Comparison of ENCODE assay signal across 8 cellular contexts in the genomic region with DNA sequence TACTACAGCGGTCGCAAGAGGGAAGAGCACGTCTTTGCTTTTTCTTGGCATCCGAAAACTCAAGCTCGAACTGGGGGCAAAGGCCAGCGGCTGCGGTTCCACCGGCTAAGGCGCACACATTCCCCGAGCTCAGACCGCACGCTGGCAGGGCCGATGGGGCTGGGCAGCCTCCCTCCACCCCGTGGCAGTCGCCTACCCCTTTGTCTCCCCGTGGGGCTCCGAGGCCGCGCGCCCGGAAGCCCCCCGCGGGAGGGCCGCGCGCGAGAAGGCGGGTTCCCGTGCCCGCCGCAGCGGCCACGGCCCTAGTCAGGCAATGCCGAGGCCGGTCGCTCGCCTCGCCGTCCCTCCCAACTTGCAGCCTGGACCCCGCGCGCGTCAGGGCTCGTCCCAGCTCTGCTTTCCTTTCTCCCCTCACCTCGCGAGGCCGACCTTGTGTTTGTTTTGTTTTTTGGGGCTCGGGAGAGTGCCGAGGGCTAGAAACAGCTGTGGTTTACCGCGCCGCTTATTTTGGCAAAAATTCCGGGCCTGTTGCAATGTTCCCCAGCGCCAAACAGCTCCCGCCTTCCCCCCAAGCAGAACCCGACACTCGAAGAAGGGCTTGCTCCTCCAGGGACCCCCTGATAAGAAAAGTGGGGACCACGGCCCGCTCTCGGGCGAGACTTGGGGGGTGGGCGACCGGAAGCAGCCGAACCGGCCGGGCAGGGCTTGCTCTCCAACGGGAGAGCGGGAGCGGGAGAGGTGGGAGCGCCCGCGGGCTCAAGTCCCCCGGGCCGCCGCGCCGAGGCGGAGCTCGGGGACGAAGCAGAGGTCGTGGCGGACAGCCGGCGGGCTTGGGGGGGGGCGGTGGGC. TPM values are rescaled to one million over a fixed set of nuclear protein-coding genes. Genes with fewer than 3 reads are reported as not detected.
DNase-seq lines count a peak whose midpoint lies in the region; ATAC-seq and TF ChIP-seq lines count a peak whose summit lies in the region.

No MANE protein-coding gene starts in this region.

- TF ChIP-seq RAD21 in liver (IDR thresholded peaks at IDR 0.05), result no peak

- peak overlapping the region; percentile 96 to 97 for H3K9ac ChIP-seq in liver (ENCODE audit: low read depth in 1 of 2, low read length in 2 of 2)

- intact Hi-C loops in dendritic cell treated with granulocyte-macrophage colony-stimulating factor and Interleukin-4, amounts not matched to agents 40 ng/mL and 50 ng/mL, for 4 days (cut with micrococcal nuclease), result loop anchor here (5.0 kb wide), 1 partner anchor 251 kb away; no protein-coding TSS in a partner anchor

- peak; percentile 2 for ATAC-seq in HG02623 (IDR thresholded peaks at IDR 0.05; ENCODE audit: unreplicated experiment)
- ATAC-seq in GM18517 (IDR thresholded peaks at IDR 0.05; ENCODE audit: unreplicated experiment), result no peak

- no peak for TF ChIP-seq CTCF in liver (IDR thresholded peaks at IDR 0.05; ENCODE audit: low read depth, low read length, missing input control)

- H3K9me3 ChIP-seq in liver (ENCODE audit: control insufficient read depth in 4 of 4, low read length in 3 of 4), result no peaks in the 10 kb centered on the region

- no peaks in the 10 kb centered on the region for H3K36me3 ChIP-seq in liver (ENCODE audit: control insufficient read depth in 4 of 4, insufficient read depth in 3 of 4, low read depth in 1 of 4, low read length in 3 of 4)

- DNase-seq in GM04504 (ENCODE audit: low read depth) (peak; percentile 61), NCI-H345 (lab: John Stamatoyannopoulos, UW) (peak; percentile 44)
- DNase-seq in activated CD4-positive, alpha-beta T cell treated with anti-CD3 and anti-CD28 coated beads, Interleukin-2, amount 50 U/mL, for 1 hour, result peak; percentile 35
- DNase-seq in stimulated activated CD4-positive, alpha-beta T cell treated with anti-CD3 and anti-CD28 coated beads, Interleukin-4, amount 100 ng/mL, for 4 hours, result peak; percentile 36 to 42

- peaks cover 1 to 24% (median 16%) of the 10 kb centered on the region in 4 donors for H3K4me1 ChIP-seq in liver (ENCODE audit: control insufficient read depth in 4 of 4, insufficient read depth in 4 of 4, low read length in 3 of 4)

- H3K27me3 ChIP-seq in liver (ENCODE audit: control insufficient read depth in 4 of 4, insufficient read depth in 4 of 4, low read length in 3 of 4), result no peaks in the 10 kb centered on the region

- no peaks in the 10 kb centered on the region for H3K9me3 Mint-ChIP-seq in dendritic cell treated with granulocyte-macrophage colony-stimulating factor and Interleukin-4, amounts not matched to agents 40 ng/mL and 50 ng/mL, for 4 days

- under 1% methylated on average over 85 of the region's 85 CpGs for WGBS in liver

- H3K4me3 ChIP-seq in liver (ENCODE audit: low read depth in 1 of 3, low read length in 3 of 3), result peak overlapping the region; percentile 68 to 98 (median 83)

- H3K27ac ChIP-seq in liver (ENCODE audit: low read depth in 1 of 2, low read length in 2 of 2), result peak overlapping the region; percentile 100

- H3K36me3 Mint-ChIP-seq in dendritic cell treated with granulocyte-macrophage colony-stimulating factor and Interleukin-4, amounts not matched to agents 40 ng/mL and 50 ng/mL, for 4 days (ENCODE audit: low read depth), result peaks cover 39% of the 10 kb centered on the region

- H3K27me3 Mint-ChIP-seq in dendritic cell treated with granulocyte-macrophage colony-stimulating factor and Interleukin-4, amounts not matched to agents 40 ng/mL and 50 ng/mL, for 4 days, result peaks cover 7% of the 10 kb centered on the region

- H3K4me3 Mint-ChIP-seq in dendritic cell treated with granulocyte-macrophage colony-stimulating factor and Interleukin-4, amounts not matched to agents 40 ng/mL and 50 ng/mL, for 4 days, result peak overlapping the region; percentile 93

- peaks cover 22% of the 10 kb centered on the region for H3K4me1 Mint-ChIP-seq in dendritic cell treated with granulocyte-macrophage colony-stimulating factor and Interleukin-4, amounts not matched to agents 40 ng/mL and 50 ng/mL, for 4 days (ENCODE audit: low read depth)

- peak overlapping the region; percentile 97 for H3K27ac Mint-ChIP-seq in dendritic cell treated with granulocyte-macrophage colony-stimulating factor and Interleukin-4, amounts not matched to agents 40 ng/mL and 50 ng/mL, for 4 days

TF ChIP-seq in liver, 16 proteins besides CTCF, POLR2A, EP300 and RAD21:
- TF ChIP-seq, protein P1, sequence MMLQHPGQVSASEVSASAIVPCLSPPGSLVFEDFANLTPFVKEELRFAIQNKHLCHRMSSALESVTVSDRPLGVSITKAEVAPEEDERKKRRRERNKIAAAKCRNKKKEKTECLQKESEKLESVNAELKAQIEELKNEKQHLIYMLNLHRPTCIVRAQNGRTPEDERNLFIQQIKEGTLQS (IDR thresholded peaks at IDR 0.05), result no peak
- TF ChIP-seq RXRA (IDR thresholded peaks at IDR 0.05) (peak in 1 of 2 donors; percentile 7), NR2F2 (IDR thresholded peaks at IDR 0.05) (peak; percentile 46), JUND (IDR thresholded peaks at IDR 0.05) (peak in 1 of 2 donors; percentile 12), SP1 (IDR thresholded peaks at IDR 0.05) (peak; percentile 35), TAF1 (conservative IDR thresholded peaks at IDR 0.05) (peak; percentile 50), HNF4A (conservative IDR thresholded peaks at IDR 0.05) (peak; percentile 62 to 66), YY1 (IDR thresholded peaks at IDR 0.05) (no peak)
- TF ChIP-seq, protein P2, sequence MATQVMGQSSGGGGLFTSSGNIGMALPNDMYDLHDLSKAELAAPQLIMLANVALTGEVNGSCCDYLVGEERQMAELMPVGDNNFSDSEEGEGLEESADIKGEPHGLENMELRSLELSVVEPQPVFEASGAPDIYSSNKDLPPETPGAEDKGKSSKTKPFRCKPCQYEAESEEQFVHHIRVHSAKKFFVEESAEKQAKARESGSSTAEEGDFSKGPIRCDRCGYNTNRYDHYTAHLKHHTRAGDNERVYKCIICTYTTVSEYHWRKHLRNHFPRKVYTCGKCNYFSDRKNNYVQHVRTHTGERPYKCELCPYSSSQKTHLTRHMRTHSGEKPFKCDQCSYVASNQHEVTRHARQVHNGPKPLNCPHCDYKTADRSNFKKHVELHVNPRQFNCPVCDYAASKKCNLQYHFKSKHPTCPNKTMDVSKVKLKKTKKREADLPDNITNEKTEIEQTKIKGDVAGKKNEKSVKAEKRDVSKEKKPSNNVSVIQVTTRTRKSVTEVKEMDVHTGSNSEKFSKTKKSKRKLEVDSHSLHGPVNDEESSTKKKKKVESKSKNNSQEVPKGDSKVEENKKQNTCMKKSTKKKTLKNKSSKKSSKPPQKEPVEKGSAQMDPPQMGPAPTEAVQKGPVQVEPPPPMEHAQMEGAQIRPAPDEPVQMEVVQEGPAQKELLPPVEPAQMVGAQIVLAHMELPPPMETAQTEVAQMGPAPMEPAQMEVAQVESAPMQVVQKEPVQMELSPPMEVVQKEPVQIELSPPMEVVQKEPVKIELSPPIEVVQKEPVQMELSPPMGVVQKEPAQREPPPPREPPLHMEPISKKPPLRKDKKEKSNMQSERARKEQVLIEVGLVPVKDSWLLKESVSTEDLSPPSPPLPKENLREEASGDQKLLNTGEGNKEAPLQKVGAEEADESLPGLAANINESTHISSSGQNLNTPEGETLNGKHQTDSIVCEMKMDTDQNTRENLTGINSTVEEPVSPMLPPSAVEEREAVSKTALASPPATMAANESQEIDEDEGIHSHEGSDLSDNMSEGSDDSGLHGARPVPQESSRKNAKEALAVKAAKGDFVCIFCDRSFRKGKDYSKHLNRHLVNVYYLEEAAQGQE (IDR thresholded peaks at IDR 0.05), result peak; percentile 18
TF ChIP-seq in liver: peak in this region for 7.

RNA-seq across cellular contexts. Expression of gene N4BP2, which starts 0.6 kb away (rescaled TPM):
- 10 to 100 TPM; 17.0 to 19.9 TPM for total RNA-seq in liver
- 1 to 10 TPM; 2.3 to 4.9 TPM for polyA plus RNA-seq in liver
